ENCODE assay signal across 9 cellular contexts in the genomic region with DNA sequence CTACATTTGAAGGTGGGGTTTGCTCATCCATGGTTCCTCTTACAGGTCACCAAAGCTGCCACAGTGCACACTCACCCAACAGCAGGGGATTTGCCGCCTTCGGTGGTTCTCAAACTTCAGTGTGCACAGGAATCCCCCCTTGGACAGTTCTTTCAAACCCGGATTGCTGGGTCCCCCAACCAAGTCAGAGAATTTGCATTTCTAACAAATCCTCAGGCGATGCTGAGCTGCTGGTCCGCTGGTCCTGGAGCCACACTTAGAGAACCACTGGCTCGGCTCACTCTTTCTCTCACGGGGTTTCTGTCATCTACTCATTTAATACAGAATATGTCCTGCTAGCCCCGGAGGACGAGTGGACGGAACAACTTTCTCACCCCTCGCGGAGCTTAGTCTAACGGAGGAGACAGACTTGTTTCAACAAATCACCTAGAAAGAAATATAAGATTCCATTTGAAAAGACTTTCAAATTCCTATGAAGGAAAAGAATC. TPM values are rescaled to one million over a fixed set of nuclear protein-coding genes. Genes with fewer than 3 reads are reported as not detected.
DNase-seq lines count a peak whose midpoint lies in the region; ATAC-seq, FAIRE-seq and TF ChIP-seq lines count a peak whose summit lies in the region.
"Had no signal": no experiment of that assay in that cellular context is flagged by ENCODE, and none has a peak within 500 bp of the region (broad histone marks: within the 10 kb centered on the region; RNA-seq: fewer than 3 reads in every experiment).

No MANE protein-coding gene starts in this region.

- no peak overlapping the region for H3K23ac ChIP-seq in mesenchymal stem cell (ENCODE audit: low read length in 2 of 2)

- H3K27ac ChIP-seq in astrocyte (ENCODE audit: low read depth, low read length), result peak overlapping the region; percentile 90
- H3K27ac ChIP-seq in mesenchymal stem cell (ENCODE audit: low read length, poor library complexity, severe bottlenecking), result peak overlapping the region; percentile 11
- H3K27ac ChIP-seq in thymus (ENCODE audit: low read depth), result peak overlapping the region; percentile 99

- H4K91ac ChIP-seq in mesenchymal stem cell (ENCODE audit: low read length), result peak overlapping the region; percentile 23

- no peak overlapping the region for H3K14ac ChIP-seq in mesenchymal stem cell (ENCODE audit: low read length in 2 of 2)

- peak overlapping the region; percentile 81 for H3K4me2 ChIP-seq in astrocyte (ENCODE audit: low read length)
- H3K4me2 ChIP-seq in mesenchymal stem cell (ENCODE audit: low read length, poor library complexity, severe bottlenecking), result peak overlapping the region; percentile 24

- peaks cover 21% of the 10 kb centered on the region for H3K79me1 ChIP-seq in mesenchymal stem cell (replicated peaks; ENCODE audit: low read length, poor library complexity, severe bottlenecking)

- H2BK12ac ChIP-seq in mesenchymal stem cell (ENCODE audit: low read length in 2 of 2), result peak overlapping the region; percentile 60 to 88

- peak overlapping the region; percentile 33 for H2BK5ac ChIP-seq in mesenchymal stem cell (ENCODE audit: low read depth, low read length, poor library complexity, severe bottlenecking)

- H3K4me3 Mint-ChIP-seq in activated T-cell treated with anti-CD3 and anti-CD28 coated beads, Interleukin-2, amount 50 U/mL, for 4 hours, result peak overlapping the region; percentile 63
- H3K4me3 Mint-ChIP-seq in astrocyte (ENCODE audit: unreplicated experiment), result peak overlapping the region; percentile 54

- no peak overlapping the region for H2BK15ac ChIP-seq in mesenchymal stem cell (ENCODE audit: low read depth, poor library complexity, severe bottlenecking)

- no peaks in the 10 kb centered on the region for H3K9me3 Mint-ChIP-seq in activated T-cell treated with anti-CD3 and anti-CD28 coated beads, Interleukin-2, amount 50 U/mL, for 4 hours
- no peaks in the 10 kb centered on the region for H3K9me3 Mint-ChIP-seq in astrocyte (ENCODE audit: unreplicated experiment)

- no peaks in the 10 kb centered on the region for H3K27me3 ChIP-seq in astrocyte (ENCODE audit: insufficient read depth, low read length)
- no peaks in the 10 kb centered on the region for H3K27me3 ChIP-seq in mesenchymal stem cell (ENCODE audit: control insufficient read depth in 1 of 2, insufficient read depth in 1 of 2, low read length in 2 of 2)
- no peaks in the 10 kb centered on the region for H3K27me3 ChIP-seq in thymus (ENCODE audit: control insufficient read depth, insufficient read depth)

- H3K4me1 ChIP-seq in astrocyte (ENCODE audit: insufficient read depth, low read length) (peaks cover 33% of the 10 kb centered on the region), mesenchymal stem cell (ENCODE audit: control insufficient read depth, insufficient read depth, low read depth, low read length) (peaks cover 46% of the 10 kb centered on the region), thymus (ENCODE audit: control insufficient read depth, insufficient read depth, low read length) (peaks cover 40% of the 10 kb centered on the region)

- H3K36me3 ChIP-seq in astrocyte (ENCODE audit: insufficient read depth, low read length) (no peaks in the 10 kb centered on the region), mesenchymal stem cell (ENCODE audit: control insufficient read depth in 1 of 2, insufficient read depth in 2 of 2, low read depth in 1 of 2, low read length in 2 of 2) (no peaks in the 10 kb centered on the region), thymus (ENCODE audit: control insufficient read depth, insufficient read depth) (no peaks in the 10 kb centered on the region)

- H2AFZ ChIP-seq in astrocyte (ENCODE audit: low read depth, low read length) (peak overlapping the region; percentile 73), mesenchymal stem cell (ENCODE audit: low read depth, low read length) (peak overlapping the region; percentile 5)

- H3K27ac Mint-ChIP-seq in astrocyte (ENCODE audit: unreplicated experiment), result peak overlapping the region; percentile 72

- H3K9ac ChIP-seq in astrocyte (ENCODE audit: low read length) (peak overlapping the region; percentile 83), mesenchymal stem cell (ENCODE audit: low read length) (peak overlapping the region; percentile 91)

- DNase-seq in activated T-cell treated with anti-CD3 and anti-CD28 coated beads, Interleukin-2, amount 50 U/mL, for 4 hours, result no peak
- no peak for DNase-seq in activated T-cell treated with anti-CD3 and anti-CD28 coated beads, Interleukin-2, amount 50 U/mL, for 1 hour
- no peak for DNase-seq in astrocyte (ENCODE audit: low read depth)
- DNase-seq in mesenchymal stem cell, result no peak
- no peak for DNase-seq in central memory CD4-positive, alpha-beta T cell

- H4K8ac ChIP-seq in mesenchymal stem cell (ENCODE audit: low read length), result peak overlapping the region; percentile 27

- WGBS in mesenchymal stem cell, result 60% methylated on average over 10 of the region's 13 CpGs
- WGBS in thymus, result 79% methylated on average over 13 of the region's 13 CpGs

- H2AK5ac ChIP-seq in mesenchymal stem cell (ENCODE audit: low read length, severe bottlenecking), result peak overlapping the region; percentile 79

- no peaks in the 10 kb centered on the region for H3K27me3 Mint-ChIP-seq in activated T-cell treated with anti-CD3 and anti-CD28 coated beads, Interleukin-2, amount 50 U/mL, for 4 hours (ENCODE audit: low read depth)
- no peaks in the 10 kb centered on the region for H3K27me3 Mint-ChIP-seq in astrocyte (ENCODE audit: low read depth, unreplicated experiment)

- no peak for TF ChIP-seq CTCF in astrocyte (IDR thresholded peaks at IDR 0.05; ENCODE audit: insufficient read depth, low read depth, low read length)

- H3K4me1 Mint-ChIP-seq in activated T-cell treated with anti-CD3 and anti-CD28 coated beads, Interleukin-2, amount 50 U/mL, for 4 hours (ENCODE audit: low read depth), result peaks cover 80% of the 10 kb centered on the region
- peaks cover 20% of the 10 kb centered on the region for H3K4me1 Mint-ChIP-seq in astrocyte (ENCODE audit: low read depth, unreplicated experiment)

- no peaks in the 10 kb centered on the region for H3K36me3 Mint-ChIP-seq in activated T-cell treated with anti-CD3 and anti-CD28 coated beads, Interleukin-2, amount 50 U/mL, for 4 hours (ENCODE audit: insufficient read depth)
- peaks cover 4% of the 10 kb centered on the region for H3K36me3 Mint-ChIP-seq in astrocyte (ENCODE audit: low read depth, unreplicated experiment)

- peak overlapping the region; percentile 45 to 99 for H3K18ac ChIP-seq in mesenchymal stem cell (ENCODE audit: low read depth in 1 of 2, low read length in 2 of 2)

- H3K4me3 ChIP-seq in astrocyte (ENCODE audit: insufficient read depth, low read depth, low read length) (no peak overlapping the region), mesenchymal stem cell (ENCODE audit: insufficient read depth in 1 of 2, low read depth in 1 of 2, low read length in 2 of 2) (peak overlapping the region in 1 of 2 experiments; percentile 71), thymus (ENCODE audit: low read length) (peak overlapping the region; percentile 69)

- FAIRE-seq in astrocyte (lab: Jason Lieb, UNC), result no peak
- FAIRE-seq: endometrium had no signal

- H3K9me3 ChIP-seq in astrocyte (ENCODE audit: insufficient read depth, low read depth, low read length), result no peaks in the 10 kb centered on the region
- H3K9me3 ChIP-seq in mesenchymal stem cell (ENCODE audit: control insufficient read depth, low read length), result no peaks in the 10 kb centered on the region
- no peaks in the 10 kb centered on the region for H3K9me3 ChIP-seq in thymus (ENCODE audit: control insufficient read depth)

- H4K20me1 ChIP-seq in astrocyte (ENCODE audit: insufficient read depth, low read length), result no peaks in the 10 kb centered on the region

- no peak for ATAC-seq in activated T-cell treated with anti-CD3 and anti-CD28 coated beads, Interleukin-2, amount 50 U/mL, for 4 hours
- ATAC-seq in HG03432 (IDR thresholded peaks at IDR 0.05; ENCODE audit: unreplicated experiment) (no peak), HG03520 (IDR thresholded peaks at IDR 0.05; ENCODE audit: unreplicated experiment) (no peak)

- H3K79me2 ChIP-seq in astrocyte (ENCODE audit: insufficient read depth, low read length), result peaks cover 14% of the 10 kb centered on the region

- peak overlapping the region; percentile 83 for H2BK120ac ChIP-seq in mesenchymal stem cell (ENCODE audit: low read depth, low read length)

- H3K4ac ChIP-seq in mesenchymal stem cell (ENCODE audit: low read depth in 1 of 2, low read length in 2 of 2), result peak overlapping the region; percentile 35 to 91

RNA-seq across cellular contexts. Expression of a gene that starts 24.1 kb away (rescaled TPM):
- 100 to 1,000 TPM; 179 to 242 (median 210) TPM for total RNA-seq in activated T-cell treated with anti-CD3 and anti-CD28 coated beads, Interleukin-2, amount 50 U/mL, for 4 hours
- 210 and 219 TPM in 2 replicates for total RNA-seq in astrocyte
- 407 TPM for polyA plus RNA-seq in mesenchymal stem cell (2013, experiment 1 of 2)
- 408 TPM for polyA plus RNA-seq in mesenchymal stem cell (2013, experiment 2 of 2)
- polyA plus RNA-seq in thymus, result 109 TPM

Comparison
In these comparisons a context has a peak if more than half of its experiments do, and no peak if none do; other contexts are left out.
1. H3K27ac ChIP-seq: peak in every context shown above with its lines; median percentile 99 in thymus; 90 in astrocyte; 11 in mesenchymal stem cell.